18 cellular contexts compared by ENCODE assay signal in genomic region chr9:82271099-82271498, GRCh38.
A peak's percentile ranks its signal among the peaks of the same experiment; 100 is the strongest.
DNase-seq lines count a peak whose midpoint lies in the region; ATAC-seq and TF ChIP-seq lines count a peak whose summit lies in the region.
"Had no signal": no experiment of that assay in that cellular context is flagged by ENCODE, and none has a peak within 500 bp of the region (broad histone marks: within the 10 kb centered on the region; RNA-seq: fewer than 3 reads in every experiment).

No MANE protein-coding gene starts in this region.

- H3K9me3 ChIP-seq in PC-3 (ENCODE audit: low read length) (no peaks in the 10 kb centered on the region), lower lobe of right lung (no peaks in the 10 kb centered on the region)
- H3K9me3 ChIP-seq: pancreas had no signal

- no peak for ATAC-seq in PC-3
- no peak for ATAC-seq in lower lobe of right lung
- ATAC-seq: pancreas; stimulated activated naive CD8-positive, alpha-beta T cell treated with anti-CD3 and anti-CD28 coated beads, Interleukin-15, amount 100 ng/mL, for 72 hours; T-cell had no signal

- H3K9ac ChIP-seq in PC-3 (ENCODE audit: low read length) = no peak overlapping the region

- no TSS peak for BruUV-seq in PC-3 (replicated peaks; lab: Mats Ljungman, UMichigan)

- peaks cover 9% of the 10 kb centered on the region; the same call in 1 of the 2 replicates for H3K4me1 ChIP-seq in PC-3 (ENCODE audit: insufficient read depth, low read length)
- no peaks in the 10 kb centered on the region for H3K4me1 ChIP-seq in lower lobe of right lung
- H3K4me1 ChIP-seq: pancreas had no signal

- intact Hi-C loops in PC-3 (cut with micrococcal nuclease) (no loop called here), lower lobe of right lung (cut with DNase I) (no loop called here)

- H2AFZ ChIP-seq in PC-3 (ENCODE audit: low read length) = no peak overlapping the region
- H2AFZ ChIP-seq: hepatocyte had no signal

- H3K4me2 ChIP-seq in PC-3 (ENCODE audit: low read length) = no peak overlapping the region
- H3K4me2 ChIP-seq: hepatocyte had no signal

- H4K20me1 ChIP-seq in PC-3 (ENCODE audit: low read length) = no peaks in the 10 kb centered on the region

- no peaks in the 10 kb centered on the region for H3K27me3 ChIP-seq in PC-3 (ENCODE audit: low read length)
- no peaks in the 10 kb centered on the region for H3K27me3 ChIP-seq in lower lobe of right lung (ENCODE audit: low read depth)
- H3K27me3 ChIP-seq: hepatocyte, pancreas had no signal

- H3K79me2 ChIP-seq in PC-3 (ENCODE audit: low read length) = no peaks in the 10 kb centered on the region
- H3K79me2 ChIP-seq: hepatocyte had no signal

- TF ChIP-seq CTCF in PC-3 (conservative IDR thresholded peaks at IDR 0.05; ENCODE audit: low read depth, low read length) (no peak), choroid plexus epithelial cell (conservative IDR thresholded peaks at IDR 0.05; ENCODE audit: low read depth, low read length) (no peak), lower lobe of right lung (IDR thresholded peaks at IDR 0.05) (no peak)

- CTCF ChIA-PET in PC-3 (lab: Charles Lee) = no interaction called here
- CTCF ChIA-PET in HEK293T (lab: Yijun Ruan, JAX) = no interaction called here

- H3K27ac ChIP-seq in PC-3 (ENCODE audit: low read length) = no peak overlapping the region
- no peak overlapping the region for H3K27ac ChIP-seq in lower lobe of right lung
- H3K27ac ChIP-seq: hepatocyte, pancreas had no signal

- H3K9me2 ChIP-seq in PC-3 (replicated peaks; ENCODE audit: low read length) = no peaks in the 10 kb centered on the region

- DNase-seq in EL (peak; percentile 75), PC-3 (peak; percentile 18), choroid plexus epithelial cell (ENCODE audit: low read depth) (peak; percentile 49), non-pigmented ciliary epithelial cell (ENCODE audit: low read depth) (peak; percentile 73), HEK293T (ENCODE audit: extremely low spot score) (no peak), lower lobe of right lung (no peak), iPS-NIHi11 (ENCODE audit: low spot score) (no peak), midbrain (lab: John Stamatoyannopoulos, UW) (no peak)
- DNase-seq: activated CD4-positive, CD25-positive, alpha-beta regulatory T cell; activated naive CD4-positive, alpha-beta T cell treated with anti-CD3 and anti-CD28 coated beads for 36 hours; KG1; NCI-H1436; NCI-H510A; pancreas; stimulated activated CD4-positive, alpha-beta T cell treated with anti-CD3 and anti-CD28 coated beads, Interleukin-12 subunit alpha, Interleukin-12 subunit beta, amount 100 ng/mL, for 4 hours; stimulated activated naive CD8-positive, alpha-beta T cell treated with anti-CD3 and anti-CD28 coated beads, Interleukin-15, amount 100 ng/mL, for 72 hours; T-cell had no signal

- POLR2A ChIA-PET in PC-3 (lab: Charles Lee; ENCODE audit: unreplicated experiment) (no interaction called here), HEK293T (lab: Yijun Ruan, JAX) (no interaction called here)

- H3K36me3 ChIP-seq in PC-3 (ENCODE audit: low read depth, low read length) (no peaks in the 10 kb centered on the region), lower lobe of right lung (no peaks in the 10 kb centered on the region)
- H3K36me3 ChIP-seq: pancreas had no signal

- no peaks in the 10 kb centered on the region for H3F3A ChIP-seq in PC-3 (ENCODE audit: low read length, unreplicated experiment)

- H3K4me3 ChIP-seq in PC-3 (ENCODE audit: low read length) (no peak overlapping the region), choroid plexus epithelial cell (ENCODE audit: low read depth, low read length) (no peak overlapping the region), lower lobe of right lung (no peak overlapping the region)
- H3K4me3 ChIP-seq: hepatocyte, pancreas had no signal

TF ChIP-seq in HEK293T, 16 proteins besides CTCF, POLR2A, EP300 and RAD21:
- TF ChIP-seq SP1 (IDR thresholded peaks at IDR 0.05) (no peak), FOXK2 (IDR thresholded peaks at IDR 0.05) (no peak), ELF4 (IDR thresholded peaks at IDR 0.05) (no peak), ZNF384 (IDR thresholded peaks at IDR 0.05) (no peak), ARNT (IDR thresholded peaks at IDR 0.05) (no peak), SUZ12 (IDR thresholded peaks at IDR 0.05) (no peak), NFRKB (IDR thresholded peaks at IDR 0.05) (no peak), FOXA1 (IDR thresholded peaks at IDR 0.05) (no peak), LEF1 (IDR thresholded peaks at IDR 0.05; ENCODE audit: borderline replicate concordance) (no peak)

Comparison
In these comparisons a context has a peak if more than half of its experiments do, and no peak if none do; other contexts are left out.
1. DNase-seq: peak in EL (single experiment), PC-3 (single experiment), choroid plexus epithelial cell (single experiment) and non-pigmented ciliary epithelial cell (single experiment); none in HEK293T (single experiment), lower lobe of right lung (single experiment), iPS-NIHi11 (single experiment) and midbrain (single experiment).